10 cellular contexts compared by ENCODE assay signal in the genomic region with DNA sequence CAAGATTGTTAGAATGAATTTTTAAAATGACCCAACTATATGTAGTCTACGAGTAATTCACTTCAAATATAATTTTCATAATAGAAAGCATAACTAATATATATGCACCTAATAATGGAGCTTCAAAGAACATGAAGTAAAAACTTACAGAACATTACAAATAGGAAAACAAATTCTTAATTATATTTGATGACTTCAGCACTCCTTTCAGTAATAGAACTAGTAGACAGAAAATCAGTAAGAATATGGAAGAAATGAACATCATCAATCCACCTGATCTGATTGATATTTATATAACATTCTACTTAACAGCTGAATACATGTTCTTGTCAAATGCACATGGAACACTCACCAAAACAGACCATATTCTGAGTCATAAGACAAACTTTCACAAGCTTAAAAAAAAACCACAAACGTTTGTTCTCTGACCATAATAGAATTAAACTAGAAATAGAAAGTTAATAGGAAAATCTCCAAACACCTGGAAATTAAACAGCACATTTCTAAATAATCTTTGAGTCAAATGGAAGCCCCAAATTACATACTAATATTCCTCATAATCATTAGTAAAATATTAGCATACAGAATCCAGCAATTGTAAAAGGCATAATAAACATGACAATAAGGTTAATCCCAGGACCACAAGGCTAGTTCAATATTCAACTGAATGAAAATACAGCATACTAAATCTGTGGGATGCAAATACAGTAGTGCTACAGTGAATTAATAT. TPM values are rescaled to one million over a fixed set of nuclear protein-coding genes. Genes with fewer than 3 reads are reported as not detected.
A peak's percentile ranks its signal among the peaks of the same experiment; 100 is the strongest.
DNase-seq lines count a peak whose midpoint lies in the region; ATAC-seq and TF ChIP-seq lines count a peak whose summit lies in the region.
"Had no signal": no experiment of that assay in that cellular context is flagged by ENCODE, and none has a peak within 500 bp of the region (broad histone marks: within the 10 kb centered on the region; RNA-seq: fewer than 3 reads in every experiment).

No MANE protein-coding gene starts in this region.

- peaks cover 38% of the 10 kb centered on the region for H3K79me2 ChIP-seq in KMS-11 (ENCODE audit: insufficient read depth, low read depth)

- no peak overlapping the region for H2AFZ ChIP-seq in KMS-11 (ENCODE audit: low read depth)

- peaks cover 30% of the 10 kb centered on the region for H4K20me1 ChIP-seq in KMS-11 (ENCODE audit: insufficient read depth)

- DNase-seq in EH (ENCODE audit: low read depth) (peak; percentile 67), fibroblast of villous mesenchyme (ENCODE audit: low read depth) (peak; percentile 69), cerebellar nuclear complex (lab: John Stamatoyannopoulos, UW) (no peak), left colon (no peak), NCI-H2081 treated with DMSO at 0.1 percent for 48 hours (lab: John Stamatoyannopoulos, UW) (no peak)
- no peak for DNase-seq in effector CD4-positive, alpha-beta T cell
- DNase-seq: activated naive CD8-positive, alpha-beta T cell treated with anti-CD3 and anti-CD28 coated beads, Interleukin-2, amount 10 ng/mL, durations not matched to agents 7 days and 5 days had no signal

- no peak for TF ChIP-seq CTCF in KMS-11 (conservative IDR thresholded peaks at IDR 0.05; ENCODE audit: low read depth, low read length)
- no peak for TF ChIP-seq CTCF in fibroblast of villous mesenchyme (IDR thresholded peaks at IDR 0.05; ENCODE audit: insufficient read depth, low read depth, low read length)

- no peaks in the 10 kb centered on the region for H3K36me3 ChIP-seq in KMS-11 (ENCODE audit: insufficient read depth)
- H3K36me3 ChIP-seq: HAP-1 had no signal

- H3K27ac ChIP-seq in KMS-11: no peak overlapping the region

- intact Hi-C loops in left colon (cut with DNase I, micrococcal nuclease): no loop called here

- H3K4me3 ChIP-seq in KMS-11 (IDR thresholded peaks at IDR 0.05; ENCODE audit: insufficient read depth, low read depth, low read length) (no peak overlapping the region), fibroblast of villous mesenchyme (ENCODE audit: low read depth, low read length) (no peak overlapping the region)
- H3K4me3 ChIP-seq: HAP-1 had no signal

- peak; percentile 75 for ATAC-seq in GM21737 (IDR thresholded peaks at IDR 0.05; ENCODE audit: unreplicated experiment)
- ATAC-seq in left colon: no peak

- peaks cover 31% of the 10 kb centered on the region for H3K4me1 ChIP-seq in KMS-11 (ENCODE audit: low read depth, poor library complexity, severe bottlenecking)

- no peaks in the 10 kb centered on the region; the same call in 1 of the 2 replicates for H3K27me3 ChIP-seq in KMS-11 (ENCODE audit: insufficient read depth, low read depth)

- no peak overlapping the region for H3K9ac ChIP-seq in KMS-11

- peak overlapping the region; percentile 53 for H3K4me2 ChIP-seq in KMS-11

RNA-seq across cellular contexts. Expression of a gene that starts 48.0 kb away (rescaled TPM):
- 23.2 and 30.7 TPM in 2 replicates for total RNA-seq in fibroblast of villous mesenchyme
- total RNA-seq in left colon: 10 to 100 TPM; 26.5 to 26.7 TPM

Comparison
In these comparisons a context has a peak if more than half of its experiments do, and no peak if none do; other contexts are left out.
1. DNase-seq: peak in EH (single experiment) and fibroblast of villous mesenchyme (single experiment); none in cerebellar nuclear complex (0 of 2), left colon (0 of 2), effector CD4-positive, alpha-beta T cell (single experiment) and NCI-H2081 treated with DMSO at 0.1 percent for 48 hours (single experiment).